1 cellular context compared by ENCODE assay signal in the genomic region with DNA sequence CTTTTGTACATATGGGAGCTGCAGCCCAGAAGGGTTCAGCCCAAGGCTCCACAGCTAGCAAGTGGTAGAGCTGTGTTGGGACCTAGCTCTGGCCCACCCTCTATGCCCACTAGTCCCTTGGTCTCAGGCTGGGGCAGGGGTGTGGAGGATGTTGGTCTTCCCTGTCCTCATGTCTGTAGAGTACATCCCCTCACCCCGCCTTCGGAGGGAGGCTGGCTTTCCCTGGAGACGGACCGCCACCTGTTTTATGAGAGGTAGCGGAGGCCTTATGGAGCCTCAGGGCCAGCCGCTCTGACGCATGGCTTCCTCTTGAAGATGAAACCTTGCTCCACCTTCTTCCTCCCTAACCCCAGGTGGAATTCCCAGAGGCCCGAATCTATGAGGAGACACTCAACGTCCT.
TF ChIP-seq lines count a peak whose summit lies in the region.

No MANE protein-coding gene starts in this region.

TF ChIP-seq in HEK293, 187 proteins besides CTCF, POLR2A, EP300 and RAD21:
- TF ChIP-seq ZNF501 (tag by site-specific recombination; IDR thresholded peaks at IDR 0.05) (no peak), ZBTB48 (tag by site-specific recombination; IDR thresholded peaks at IDR 0.05) (no peak), ZNF138 (tag by site-specific recombination; IDR thresholded peaks at IDR 0.05; ENCODE audit: borderline replicate concordance) (no peak)
- TF ChIP-seq, protein P1, sequence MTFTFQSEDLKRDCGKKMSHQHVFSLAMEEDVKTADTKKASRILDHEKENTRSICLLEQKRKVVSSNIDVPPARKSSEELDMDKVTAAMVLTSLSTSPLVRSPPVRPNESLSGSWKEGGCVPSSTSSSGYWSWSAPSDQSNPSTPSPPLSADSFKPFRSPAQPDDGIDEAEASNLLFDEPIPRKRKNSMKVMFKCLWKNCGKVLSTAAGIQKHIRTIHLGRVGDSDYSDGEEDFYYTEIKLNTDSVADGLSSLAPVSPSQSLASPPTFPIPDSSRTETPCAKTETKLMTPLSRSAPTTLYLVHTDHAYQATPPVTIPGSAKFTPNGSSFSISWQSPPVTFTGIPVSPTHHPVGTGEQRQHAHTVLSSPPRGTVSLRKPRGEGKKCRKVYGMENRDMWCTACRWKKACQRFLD (tag by site-specific recombination; IDR thresholded peaks at IDR 0.05) = no peak
- TF ChIP-seq, protein P2, sequence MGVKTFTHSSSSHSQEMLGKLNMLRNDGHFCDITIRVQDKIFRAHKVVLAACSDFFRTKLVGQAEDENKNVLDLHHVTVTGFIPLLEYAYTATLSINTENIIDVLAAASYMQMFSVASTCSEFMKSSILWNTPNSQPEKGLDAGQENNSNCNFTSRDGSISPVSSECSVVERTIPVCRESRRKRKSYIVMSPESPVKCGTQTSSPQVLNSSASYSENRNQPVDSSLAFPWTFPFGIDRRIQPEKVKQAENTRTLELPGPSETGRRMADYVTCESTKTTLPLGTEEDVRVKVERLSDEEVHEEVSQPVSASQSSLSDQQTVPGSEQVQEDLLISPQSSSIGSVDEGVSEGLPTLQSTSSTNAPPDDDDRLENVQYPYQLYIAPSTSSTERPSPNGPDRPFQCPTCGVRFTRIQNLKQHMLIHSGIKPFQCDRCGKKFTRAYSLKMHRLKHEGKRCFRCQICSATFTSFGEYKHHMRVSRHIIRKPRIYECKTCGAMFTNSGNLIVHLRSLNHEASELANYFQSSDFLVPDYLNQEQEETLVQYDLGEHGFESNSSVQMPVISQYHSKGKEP (tag by site-specific recombination; IDR thresholded peaks at IDR 0.05) = no peak
- TF ChIP-seq, protein P3, sequence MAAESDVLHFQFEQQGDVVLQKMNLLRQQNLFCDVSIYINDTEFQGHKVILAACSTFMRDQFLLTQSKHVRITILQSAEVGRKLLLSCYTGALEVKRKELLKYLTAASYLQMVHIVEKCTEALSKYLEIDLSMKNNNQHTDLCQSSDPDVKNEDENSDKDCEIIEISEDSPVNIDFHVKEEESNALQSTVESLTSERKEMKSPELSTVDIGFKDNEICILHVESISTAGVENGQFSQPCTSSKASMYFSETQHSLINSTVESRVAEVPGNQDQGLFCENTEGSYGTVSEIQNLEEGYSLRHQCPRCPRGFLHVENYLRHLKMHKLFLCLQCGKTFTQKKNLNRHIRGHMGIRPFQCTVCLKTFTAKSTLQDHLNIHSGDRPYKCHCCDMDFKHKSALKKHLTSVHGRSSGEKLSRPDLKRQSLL (tag by site-specific recombination; IDR thresholded peaks at IDR 0.05) = 0 out of 2 replicates have a peak, but pooled peaks have one; percentile 41
TF ChIP-seq in HEK293: peak in this region for 1.
